ENCODE assay signal across 8 cellular contexts in genomic region chr5:175321927-175322532, GRCh38.
DNase-seq lines count a peak whose midpoint lies in the region; ATAC-seq and TF ChIP-seq lines count a peak whose summit lies in the region.

No MANE protein-coding gene starts in this region.

- no peaks in the 10 kb centered on the region for H4K20me1 ChIP-seq in fibroblast of lung (ENCODE audit: control insufficient read depth, extremely low read depth, insufficient read depth, low read length)

- no peak overlapping the region for H3K9ac ChIP-seq in fibroblast of lung (ENCODE audit: insufficient read depth, low read length)

- H3K79me2 ChIP-seq in fibroblast of lung (ENCODE audit: control insufficient read depth, insufficient read depth, low read length), result no peaks in the 10 kb centered on the region

- no peak for TF ChIP-seq CTCF in fibroblast of lung (conservative IDR thresholded peaks at IDR 0.05 in 1 of 2, IDR thresholded peaks at IDR 0.05 in 1 of 2; ENCODE audit: low read depth in 1 of 2, low read length in 2 of 2)
- no peak for TF ChIP-seq CTCF in lower lobe of right lung (IDR thresholded peaks at IDR 0.05)

- H2AFZ ChIP-seq in fibroblast of lung (ENCODE audit: low read length), result no peak overlapping the region

- H3K4me1 ChIP-seq in fibroblast of lung (ENCODE audit: control insufficient read depth, extremely low read depth, insufficient read depth, low read length) (no peaks in the 10 kb centered on the region), lower lobe of right lung (no peaks in the 10 kb centered on the region)

- H3K36me3 ChIP-seq in fibroblast of lung (ENCODE audit: control insufficient read depth, insufficient read depth, low read length) (no peaks in the 10 kb centered on the region), lower lobe of right lung (no peaks in the 10 kb centered on the region)

- no peak for ATAC-seq in stimulated activated naive CD8-positive, alpha-beta T cell treated with anti-CD3 and anti-CD28 coated beads, Interleukin-15, Interleukin-2, amounts not matched to agents 100 U/mL and 50 U/mL, for 24 hours
- no peak for ATAC-seq in lower lobe of right lung

- H3K9me3 ChIP-seq in fibroblast of lung (ENCODE audit: control insufficient read depth, insufficient read depth, low read depth, low read length) (no peaks in the 10 kb centered on the region), lower lobe of right lung (no peaks in the 10 kb centered on the region)

- H3K4me3 ChIP-seq in fibroblast of lung (replicated peaks in 1 of 4; ENCODE audit: control extremely low read depth in 1 of 4, insufficient read depth in 1 of 4, low read depth in 3 of 4, low read length in 4 of 4) (no peak overlapping the region), lower lobe of right lung (no peak overlapping the region)

- no peak overlapping the region for H3K27ac ChIP-seq in fibroblast of lung (ENCODE audit: insufficient read depth, low read length)
- H3K27ac ChIP-seq in lower lobe of right lung, result no peak overlapping the region

- intact Hi-C loops in lower lobe of right lung (cut with DNase I), result no loop called here

- DNase-seq in activated naive CD4-positive, alpha-beta T cell treated with Interleukin-2 at 50 U/mL for 16 hours, result peak; percentile 3
- DNase-seq in activated naive CD4-positive, alpha-beta T cell (lab: John Stamatoyannopoulos, UW), result no peak
- peak; percentile 45 for DNase-seq in RPMI7951 (ENCODE audit: low read depth)
- peak; percentile 35 to 45 for DNase-seq in fibroblast of lung (ENCODE audit: low read depth in 2 of 2)
- peak; percentile 11 for DNase-seq in stimulated activated naive CD8-positive, alpha-beta T cell treated with anti-CD3 and anti-CD28 coated beads, Interleukin-15, Interleukin-2, amounts not matched to agents 100 U/mL and 50 U/mL, for 24 hours
- no peak for DNase-seq in lower lobe of right lung
- DNase-seq in putamen (ENCODE audit: low spot score), result no peak
- DNase-seq in activated CD4-positive, CD25-positive, alpha-beta regulatory T cell treated with anti-CD3 and anti-CD28 coated beads, Interleukin-2, amount 50 U/mL, for 72 hours, result no peak

- H3K27me3 ChIP-seq in fibroblast of lung (ENCODE audit: control insufficient read depth, insufficient read depth, low read length), result no peaks in the 10 kb centered on the region
- H3K27me3 ChIP-seq in lower lobe of right lung (ENCODE audit: low read depth), result no peaks in the 10 kb centered on the region

- H3K4me2 ChIP-seq in fibroblast of lung (ENCODE audit: extremely low read depth, insufficient read depth, low read length), result no peak overlapping the region

Comparison
In these comparisons a context has a peak if more than half of its experiments do, and no peak if none do; other contexts are left out.
1. DNase-seq: peak in activated naive CD4-positive, alpha-beta T cell treated with Interleukin-2 at 50 U/mL for 16 hours (single experiment), RPMI7951 (single experiment), fibroblast of lung (2 of 2) and stimulated activated naive CD8-positive, alpha-beta T cell treated with anti-CD3 and anti-CD28 coated beads, Interleukin-15, Interleukin-2, amounts not matched to agents 100 U/mL and 50 U/mL, for 24 hours (single experiment); none in activated naive CD4-positive, alpha-beta T cell (0 of 4), lower lobe of right lung (single experiment), putamen (single experiment) and activated CD4-positive, CD25-positive, alpha-beta regulatory T cell treated with anti-CD3 and anti-CD28 coated beads, Interleukin-2, amount 50 U/mL, for 72 hours (single experiment).